8 cellular contexts compared by ENCODE assay signal in the genomic region with DNA sequence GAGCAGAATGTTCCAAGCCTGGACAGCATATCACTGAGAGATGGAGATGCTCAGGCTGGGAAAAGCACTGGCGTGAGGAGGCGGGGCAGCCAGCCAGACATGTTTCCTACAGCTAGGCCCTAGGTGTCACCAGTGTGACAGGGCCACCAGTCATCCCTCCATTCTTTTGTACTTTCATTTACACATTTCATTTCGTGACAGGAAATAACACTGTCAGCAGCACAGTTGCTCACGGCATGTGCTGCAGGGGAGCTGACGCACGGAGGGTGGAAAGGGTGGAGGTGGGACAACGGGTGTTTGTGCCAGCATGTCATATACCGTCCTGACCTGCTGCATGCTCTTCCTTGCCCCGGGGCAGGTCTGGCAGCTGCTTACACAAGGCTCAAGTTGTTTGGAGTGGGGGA. TPM values are rescaled to one million over a fixed set of nuclear protein-coding genes. Genes with fewer than 3 reads are reported as not detected.
A peak's percentile ranks its signal among the peaks of the same experiment; 100 is the strongest.
DNase-seq lines count a peak whose midpoint lies in the region; ATAC-seq and TF ChIP-seq lines count a peak whose summit lies in the region.

No MANE protein-coding gene starts in this region.

- POLR2A ChIA-PET in activated CD4-positive, alpha-beta T cell treated with anti-CD3 and anti-CD28 coated beads for 36 hours (lab: Charles Lee), result interaction anchor here (1.3 to 3.5 kb wide), 2 partner anchors 14 to 17 kb away, joined by 11 to 16 read pairs; a partner anchor contains a TSS

- intact Hi-C loops in activated CD4-positive, alpha-beta T cell treated with anti-CD3 and anti-CD28 coated beads for 36 hours (cut with DNase I, micrococcal nuclease), result loop anchor here (1.0 to 10.0 kb wide), 13 partner anchors 12 to 1378 kb away; a partner anchor contains a TSS

- ATAC-seq in GM19328 (IDR thresholded peaks at IDR 0.05; ENCODE audit: unreplicated experiment) (peak; percentile 57), HG03378 (IDR thresholded peaks at IDR 0.05; ENCODE audit: unreplicated experiment) (peak; percentile 92)
- ATAC-seq in activated CD4-positive, alpha-beta T cell treated with anti-CD3 and anti-CD28 coated beads for 36 hours, result peak; percentile 97

- DNase-seq in CD1c-positive myeloid dendritic cell (ENCODE audit: extremely low spot score) (peak; percentile 41), HuH-7.5 (ENCODE audit: low spot score) (no peak), HFFc6 (no peak)
- DNase-seq in activated CD4-positive, alpha-beta T cell treated with anti-CD3 and anti-CD28 coated beads for 36 hours, result peak; percentile 93
- peak; percentile 82 for DNase-seq in effector CD4-positive, alpha-beta T cell
- DNase-seq in stimulated activated CD4-positive, alpha-beta T cell treated with anti-CD3 and anti-CD28 coated beads, Interleukin-4, amount 100 ng/mL, for 4 hours, result peak; percentile 71 to 91

- no peak for TF ChIP-seq CTCF in HFFc6 (IDR thresholded peaks at IDR 0.05)

- H3K4me1 Mint-ChIP-seq in activated CD4-positive, alpha-beta T cell treated with anti-CD3 and anti-CD28 coated beads for 36 hours, result peaks cover 48% of the 10 kb centered on the region
- H3K4me1 Mint-ChIP-seq in HFFc6 (ENCODE audit: low read depth), result peaks cover 20% of the 10 kb centered on the region

- peaks cover 2% of the 10 kb centered on the region for H3K9me3 Mint-ChIP-seq in activated CD4-positive, alpha-beta T cell treated with anti-CD3 and anti-CD28 coated beads for 36 hours (ENCODE audit: low read depth)
- no peaks in the 10 kb centered on the region for H3K9me3 Mint-ChIP-seq in HFFc6

- H3K27ac Mint-ChIP-seq in activated CD4-positive, alpha-beta T cell treated with anti-CD3 and anti-CD28 coated beads for 36 hours, result peak overlapping the region; percentile 98
- no peak overlapping the region for H3K27ac Mint-ChIP-seq in HFFc6

- peaks cover 6% of the 10 kb centered on the region for H3K36me3 Mint-ChIP-seq in activated CD4-positive, alpha-beta T cell treated with anti-CD3 and anti-CD28 coated beads for 36 hours (ENCODE audit: low read depth)
- H3K36me3 Mint-ChIP-seq in HFFc6 (ENCODE audit: low read depth), result no peaks in the 10 kb centered on the region

- no peaks in the 10 kb centered on the region for H3K27me3 Mint-ChIP-seq in activated CD4-positive, alpha-beta T cell treated with anti-CD3 and anti-CD28 coated beads for 36 hours
- H3K27me3 Mint-ChIP-seq in HFFc6 (ENCODE audit: insufficient read depth), result peaks cover 7% of the 10 kb centered on the region

- H3K4me3 Mint-ChIP-seq in activated CD4-positive, alpha-beta T cell treated with anti-CD3 and anti-CD28 coated beads for 36 hours, result peak overlapping the region; percentile 68
- no peak overlapping the region for H3K4me3 Mint-ChIP-seq in HFFc6

- CTCF ChIA-PET in activated CD4-positive, alpha-beta T cell treated with anti-CD3 and anti-CD28 coated beads for 36 hours (lab: Charles Lee), result interaction anchor here (0.5 to 2.1 kb wide), 11 partner anchors 11 to 242 kb away, joined by 3 to 14 read pairs (median 3); no protein-coding TSS in a partner anchor

RNA-seq across cellular contexts. Expression of a gene that starts 14.8 kb away (rescaled TPM):
- total RNA-seq in activated CD4-positive, alpha-beta T cell treated with anti-CD3 and anti-CD28 coated beads for 36 hours, result 10 to 100 TPM; 34.1 to 41.0 TPM
- 100 to 1,000 TPM in 2 of 6 experiments, 10 to 100 TPM in 4; 86.0 to 106 (median 92.1) TPM for total RNA-seq in HFFc6 (2021; fragmentation: NEBNext Ultra II Directional; extraction: Animal tissue kit (Norgen Biotek cat#: 25700))

Comparison
In these comparisons a context has a peak if more than half of its experiments do, and no peak if none do; other contexts are left out.
1. DNase-seq: peak in CD1c-positive myeloid dendritic cell (single experiment), activated CD4-positive, alpha-beta T cell treated with anti-CD3 and anti-CD28 coated beads for 36 hours (single experiment), effector CD4-positive, alpha-beta T cell (single experiment) and stimulated activated CD4-positive, alpha-beta T cell treated with anti-CD3 and anti-CD28 coated beads, Interleukin-4, amount 100 ng/mL, for 4 hours (2 of 2); none in HuH-7.5 (single experiment) and HFFc6 (single experiment).
2. Peak in every context shown above with its lines, with median percentiles within 50 percentile points of each other: ATAC-seq.